Comparison of ENCODE assay signal across 18 cellular contexts in the genomic region with DNA sequence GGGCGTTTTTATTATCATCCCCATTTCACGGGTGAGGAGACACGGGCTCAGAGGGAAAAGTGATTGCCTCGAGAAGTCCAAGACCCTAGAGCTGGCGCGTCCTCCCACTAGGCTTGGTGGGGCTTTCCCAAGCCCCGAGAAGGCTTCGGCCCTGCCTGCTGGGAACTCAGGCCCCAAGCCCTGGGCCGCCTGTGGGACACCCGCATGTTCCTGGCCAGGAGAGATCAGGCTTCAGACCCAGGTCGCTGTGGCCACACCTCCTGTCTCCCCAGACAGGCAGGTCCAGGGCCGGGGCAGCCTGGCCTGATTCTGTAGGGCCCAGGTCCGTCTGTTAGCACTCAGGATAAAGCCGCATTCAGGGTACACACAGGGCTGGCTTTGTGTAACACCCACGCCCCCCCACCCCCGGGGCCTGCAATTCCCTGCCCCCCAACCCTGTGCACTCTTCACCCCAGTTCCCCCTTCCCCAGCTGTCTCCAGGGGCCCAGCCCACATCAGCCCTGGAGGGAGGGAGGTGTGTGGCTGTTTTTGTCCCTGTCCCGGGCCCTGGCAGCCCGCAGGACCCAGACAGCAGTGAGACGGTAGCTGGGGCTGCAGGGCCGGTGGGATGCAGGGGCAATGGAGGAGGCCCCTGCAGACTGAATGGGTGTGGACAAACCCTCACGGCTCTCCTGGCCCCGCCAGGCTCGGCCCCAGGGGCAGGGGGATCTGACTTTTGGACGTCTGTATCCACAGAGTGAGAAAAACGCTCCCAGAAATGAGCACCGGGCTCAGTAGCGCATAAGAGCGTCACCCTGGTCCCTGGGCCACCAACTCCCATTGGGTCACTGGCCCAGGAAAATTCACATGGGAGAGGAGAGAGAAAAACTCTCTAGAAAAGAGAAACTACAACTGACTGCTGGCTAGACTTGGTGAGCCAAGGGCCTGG. TPM values are rescaled to one million over a fixed set of nuclear protein-coding genes. Genes with fewer than 3 reads are reported as not detected.
DNase-seq lines count a peak whose midpoint lies in the region; ATAC-seq and TF ChIP-seq lines count a peak whose summit lies in the region.
"Had no signal": no experiment of that assay in that cellular context is flagged by ENCODE, and none has a peak within 500 bp of the region (broad histone marks: within the 10 kb centered on the region; RNA-seq: fewer than 3 reads in every experiment).

No MANE protein-coding gene starts in this region.

- H3K4me3 ChIP-seq in mesendoderm (ENCODE audit: low read length): no peak overlapping the region
- no peak overlapping the region for H3K4me3 ChIP-seq in upper lobe of left lung
- H3K4me3 ChIP-seq: GM12878, left lung, SK-N-MC had no signal

- POLR2A ChIA-PET in activated B cell treated with CpG ODN at 0.5 μM for 24 hours (lab: Charles Lee): no interaction called here

- peaks cover 84% of the 10 kb centered on the region for H3K79me2 ChIP-seq in mesendoderm (ENCODE audit: control insufficient read depth, insufficient read depth, low read length)

- no peak overlapping the region for H3K27ac Mint-ChIP-seq in activated B cell treated with CpG ODN at 0.5 μM for 24 hours
- H3K27ac Mint-ChIP-seq: natural killer cell treated with Interleukin-12 subunit alpha and Interleukin-12 subunit beta and Interleukin-15 and Interleukin-18, amount 100 ng/mL, for 72 hours had no signal

- H3K27me3 Mint-ChIP-seq in activated B cell treated with CpG ODN at 0.5 μM for 24 hours: no peaks in the 10 kb centered on the region
- H3K27me3 Mint-ChIP-seq: central memory CD8-positive, alpha-beta T cell had no signal

- no peak overlapping the region for H2BK120ac ChIP-seq in mesendoderm (ENCODE audit: low read depth, low read length)

- no peak overlapping the region for H3K4me2 ChIP-seq in mesendoderm (ENCODE audit: low read length)

- H3K4ac ChIP-seq in mesendoderm (ENCODE audit: low read depth, low read length): no peak overlapping the region

- peaks cover 10% of the 10 kb centered on the region for H3K36me3 ChIP-seq in mesendoderm (ENCODE audit: control insufficient read depth, insufficient read depth, low read length)
- H3K36me3 ChIP-seq in upper lobe of left lung: peaks cover 0 to 14% (median 11%) of the 10 kb centered on the region in 4 donors

- no CpG with 5 or more reads among the region's 28 CpGs for whole genome bisulfite sequencing in mesendoderm (ENCODE audit: extremely low coverage, insufficient coverage, low lambda C conversion rate)
- WGBS in upper lobe of left lung, 2 donors: 88 to 91% methylated on average over 10 to 26 of the region's 28 CpGs

- no peak overlapping the region for H3K4me3 Mint-ChIP-seq in activated B cell treated with CpG ODN at 0.5 μM for 24 hours
- H3K4me3 Mint-ChIP-seq: central memory CD8-positive, alpha-beta T cell; natural killer cell treated with Interleukin-12 subunit alpha and Interleukin-12 subunit beta and Interleukin-15 and Interleukin-18, amount 100 ng/mL, for 72 hours had no signal

- no peaks in the 10 kb centered on the region for H3K9me3 Mint-ChIP-seq in activated B cell treated with CpG ODN at 0.5 μM for 24 hours
- H3K9me3 Mint-ChIP-seq: central memory CD8-positive, alpha-beta T cell; natural killer cell treated with Interleukin-12 subunit alpha and Interleukin-12 subunit beta and Interleukin-15 and Interleukin-18, amount 100 ng/mL, for 72 hours had no signal

- no peak for TF ChIP-seq EP300 in upper lobe of left lung (IDR thresholded peaks at IDR 0.05)

- no peak overlapping the region for H3K18ac ChIP-seq in mesendoderm (ENCODE audit: low read length)

- peaks cover 39% of the 10 kb centered on the region for H3K36me3 Mint-ChIP-seq in activated B cell treated with CpG ODN at 0.5 μM for 24 hours (ENCODE audit: low read depth)
- H3K36me3 Mint-ChIP-seq: natural killer cell treated with Interleukin-12 subunit alpha and Interleukin-12 subunit beta and Interleukin-15 and Interleukin-18, amount 100 ng/mL, for 72 hours had no signal

- intact Hi-C loops in activated B cell treated with CpG ODN at 0.5 μM for 24 hours (cut with micrococcal nuclease): no loop called here

- peak; percentile 47 for DNase-seq in activated effector memory CD4-positive, alpha-beta T cell treated with anti-CD3 and anti-CD28 coated beads, Interleukin-2, amount 50 U/mL, for 16 hours
- no peak for DNase-seq in activated effector memory CD4-positive, alpha-beta T cell treated with Interleukin-2 at 50 U/mL for 16 hours
- DNase-seq in activated B cell treated with CpG ODN at 0.5 μM for 24 hours (peak; percentile 13), mesendoderm (no peak), upper lobe of left lung (peak; percentile 12 to 68), nucleus accumbens (lab: John Stamatoyannopoulos, UW) (no peak), DMS114 treated with DMSO at 0.1 percent for 48 hours (lab: John Stamatoyannopoulos, UW; ENCODE audit: unreplicated experiment) (no peak)
- DNase-seq: AML-193, NCI-H2107 had no signal

- CTCF ChIA-PET in activated B cell treated with CpG ODN at 0.5 μM for 24 hours (lab: Charles Lee): no interaction called here

- no peak overlapping the region for H2BK15ac ChIP-seq in mesendoderm (replicated peaks; ENCODE audit: low read depth)

- H3K56ac ChIP-seq in mesendoderm (ENCODE audit: low read length): peak overlapping the region; percentile 34

- peaks cover 49% of the 10 kb centered on the region for H3K79me1 ChIP-seq in mesendoderm (ENCODE audit: low read length)

- H3K27me3 ChIP-seq in mesendoderm (ENCODE audit: insufficient read depth, low read length, poor library complexity) (no peaks in the 10 kb centered on the region), upper lobe of left lung (no peaks in the 10 kb centered on the region)
- H3K27me3 ChIP-seq: left lung had no signal

- ATAC-seq in activated B cell treated with CpG ODN at 0.5 μM for 24 hours (ENCODE audit: low read depth): no peak
- ATAC-seq in upper lobe of left lung (ENCODE audit: low FRiP score in 2 of 2): no peak
- no peak for ATAC-seq in HG02763 (IDR thresholded peaks at IDR 0.05; ENCODE audit: unreplicated experiment)
- ATAC-seq: GM12878; left lung; natural killer cell treated with Interleukin-12 subunit alpha and Interleukin-12 subunit beta and Interleukin-15 and Interleukin-18, amount 100 ng/mL, for 72 hours had no signal

- no peak for TF ChIP-seq POLR2A in upper lobe of left lung (IDR thresholded peaks at IDR 0.05)

- no peak overlapping the region for H2BK5ac ChIP-seq in mesendoderm (ENCODE audit: low read length)

- TF ChIP-seq CTCF in activated B cell treated with CpG ODN at 0.5 μM for 24 hours (IDR thresholded peaks at IDR 0.05) (no peak), upper lobe of left lung (IDR thresholded peaks at IDR 0.05) (no peak)

- H2AK5ac ChIP-seq in mesendoderm (ENCODE audit: low read length): no peak overlapping the region

- no peaks in the 10 kb centered on the region for H3K9me3 ChIP-seq in upper lobe of left lung
- H3K9me3 ChIP-seq: left lung had no signal

- no peak overlapping the region for H3K23ac ChIP-seq in mesendoderm (ENCODE audit: low read length)

- H4K5ac ChIP-seq in mesendoderm (ENCODE audit: low read length): no peak overlapping the region

- H3K27ac ChIP-seq in mesendoderm (ENCODE audit: low read depth, low read length) (no peak overlapping the region), upper lobe of left lung (no peak overlapping the region)
- H3K27ac ChIP-seq: epithelial cell of prostate, left lung, SK-N-MC had no signal

- peaks cover 32% of the 10 kb centered on the region for H3K4me1 Mint-ChIP-seq in activated B cell treated with CpG ODN at 0.5 μM for 24 hours

- H3K4me1 ChIP-seq in mesendoderm (ENCODE audit: control insufficient read depth, low read depth, low read length) (no peaks in the 10 kb centered on the region), upper lobe of left lung (peaks cover 1 to 11% (median 8%) of the 10 kb centered on the region in 4 donors)

- H4K8ac ChIP-seq in mesendoderm (ENCODE audit: low read depth, low read length): no peak overlapping the region

- no peak overlapping the region for H3K9ac ChIP-seq in mesendoderm (ENCODE audit: low read length)

RNA-seq across cellular contexts. Expression of gene ZBP1, which starts 42.4 kb away (rescaled TPM):
- total RNA-seq in activated B cell treated with CpG ODN at 0.5 μM for 24 hours: 16.5 and 17.8 TPM in 2 replicates
- not detected for polyA plus RNA-seq in mesendoderm (2013, experiment 1 of 2)
- polyA plus RNA-seq in mesendoderm (2013, experiment 2 of 2): not detected
- 1 to 10 TPM; 3.2 to 9.4 (median 4.8) TPM for total RNA-seq in upper lobe of left lung
- total RNA-seq: H4, urinary bladder had no signal

RNA-seq across cellular contexts. Expression of gene PMEPA1, which starts 47.2 kb away (rescaled TPM):
- total RNA-seq in activated B cell treated with CpG ODN at 0.5 μM for 24 hours (33.1 and 34.8 TPM in 2 replicates), upper lobe of left lung (10 to 100 TPM in 5 of 6 donors, 1 to 10 TPM in 1; 2.1 to 60.9 (median 17.6) TPM)
- polyA plus RNA-seq in mesendoderm (2013, experiment 1 of 2): 52.6 TPM
- 52.5 TPM for polyA plus RNA-seq in mesendoderm (2013, experiment 2 of 2)

Comparison
In these comparisons a context has a peak if more than half of its experiments do, and no peak if none do; other contexts are left out.
1. DNase-seq: peak in activated effector memory CD4-positive, alpha-beta T cell treated with anti-CD3 and anti-CD28 coated beads, Interleukin-2, amount 50 U/mL, for 16 hours (single experiment), activated B cell treated with CpG ODN at 0.5 μM for 24 hours (single experiment) and upper lobe of left lung (2 of 2); none in activated effector memory CD4-positive, alpha-beta T cell treated with Interleukin-2 at 50 U/mL for 16 hours (single experiment), mesendoderm (single experiment), nucleus accumbens (0 of 56) and DMS114 treated with DMSO at 0.1 percent for 48 hours (single experiment).